17 cellular contexts compared by ENCODE assay signal in genomic region chr5:106894964-106895363, GRCh38.
DNase-seq lines count a peak whose midpoint lies in the region; ATAC-seq and TF ChIP-seq lines count a peak whose summit lies in the region.
"Had no signal": no experiment of that assay in that cellular context is flagged by ENCODE, and none has a peak within 500 bp of the region (broad histone marks: within the 10 kb centered on the region; RNA-seq: fewer than 3 reads in every experiment).

No MANE protein-coding gene starts in this region.

- no peak for TF ChIP-seq CTCF in MCF 10A (IDR thresholded peaks at IDR 0.05; ENCODE audit: unreplicated experiment)
- TF ChIP-seq CTCF in breast epithelium (IDR thresholded peaks at IDR 0.05) = no peak
- no peak for TF ChIP-seq CTCF in upper lobe of right lung (IDR thresholded peaks at IDR 0.05)

- H3K9me3 ChIP-seq in breast epithelium (no peaks in the 10 kb centered on the region), upper lobe of right lung (no peaks in the 10 kb centered on the region)
- H3K9me3 ChIP-seq: ascending aorta had no signal

- DNase-seq in MCF 10A (ENCODE audit: unreplicated experiment) (peak; percentile 53), breast epithelium (ENCODE audit: low spot score in 2 of 2) (no peak), SIG-M5 treated with dmso at 0.1 percent for 504 hours (lab: John Stamatoyannopoulos, UW; ENCODE audit: unreplicated experiment) (peak; percentile 92), fibroblast of peridontal ligament (ENCODE audit: extremely low read depth) (peak; percentile 71), upper lobe of right lung (no peak), HUDEP-2 (lab: John Stamatoyannopoulos, UW; ENCODE audit: unreplicated experiment in 76 of 76) (no peak), Right ventricle myocardium inferior (ENCODE audit: missing footprints) (no peak), dedifferentiated amniotic fluid mesenchymal stem cell (ENCODE audit: extremely low spot score) (no peak)
- DNase-seq: activated CD8-positive, alpha-beta T cell treated with anti-CD3 and anti-CD28 coated beads for 36 hours; CD8-positive, alpha-beta memory T cell; foreskin melanocyte; small intestine; stimulated activated naive CD8-positive, alpha-beta T cell treated with anti-CD3 and anti-CD28 coated beads, Interleukin-15, amount 100 ng/mL, for 72 hours had no signal

- H3K27ac ChIP-seq in breast epithelium (no peak overlapping the region), upper lobe of right lung (no peak overlapping the region)
- H3K27ac ChIP-seq: ascending aorta had no signal

- H3K27me3 Mint-ChIP-seq in MCF 10A (ENCODE audit: insufficient read depth, unreplicated experiment) = no peaks in the 10 kb centered on the region
- H3K27me3 Mint-ChIP-seq: activated CD8-positive, alpha-beta T cell treated with anti-CD3 and anti-CD28 coated beads for 36 hours; activated T-helper 17 cell treated with anti-CD3 and anti-CD28 coated beads, Interleukin-2, amount 50 U/mL, for 72 hours; CD8-positive, alpha-beta memory T cell; memory B cell; stimulated activated naive CD8-positive, alpha-beta T cell treated with anti-CD3 and anti-CD28 coated beads, Interleukin-15, amount 100 ng/mL, for 72 hours had no signal

- CTCF ChIA-PET in MCF 10A (lab: Yijun Ruan, JAX) = interaction anchor here (0.7 to 0.8 kb wide), 2 partner anchors 16 to 46 kb away, joined by 3 to 4 read pairs; no protein-coding TSS in a partner anchor

- H3K27ac Mint-ChIP-seq in MCF 10A (ENCODE audit: low read depth, unreplicated experiment) = no peak overlapping the region
- H3K27ac Mint-ChIP-seq: activated CD8-positive, alpha-beta T cell treated with anti-CD3 and anti-CD28 coated beads for 36 hours; activated T-helper 17 cell treated with anti-CD3 and anti-CD28 coated beads, Interleukin-2, amount 50 U/mL, for 72 hours; CD8-positive, alpha-beta memory T cell; memory B cell; stimulated activated naive CD8-positive, alpha-beta T cell treated with anti-CD3 and anti-CD28 coated beads, Interleukin-15, amount 100 ng/mL, for 72 hours had no signal

- H3K4me3 ChIP-seq in breast epithelium (no peak overlapping the region), upper lobe of right lung (no peak overlapping the region)
- H3K4me3 ChIP-seq: ascending aorta had no signal

- no peaks in the 10 kb centered on the region for H3K27me3 ChIP-seq in breast epithelium
- no peaks in the 10 kb centered on the region for H3K27me3 ChIP-seq in upper lobe of right lung
- H3K27me3 ChIP-seq: ascending aorta had no signal

- intact Hi-C loops in MCF 10A (cut with micrococcal nuclease) = no loop called here
- intact Hi-C loops in breast epithelium (cut with DNase I; ENCODE audit: low total_unique reads) = no loop called here
- intact Hi-C loops in upper lobe of right lung (cut with DNase I) = no loop called here
- intact Hi-C loops in Right ventricle myocardium inferior (cut with DNase I) = no loop called here

- H3K36me3 Mint-ChIP-seq in MCF 10A (ENCODE audit: insufficient read depth, unreplicated experiment) = no peaks in the 10 kb centered on the region
- H3K36me3 Mint-ChIP-seq: CD8-positive, alpha-beta memory T cell; memory B cell had no signal

- no peak overlapping the region for H3K4me3 Mint-ChIP-seq in MCF 10A (ENCODE audit: unreplicated experiment)
- H3K4me3 Mint-ChIP-seq: activated CD8-positive, alpha-beta T cell treated with anti-CD3 and anti-CD28 coated beads for 36 hours; activated T-helper 17 cell treated with anti-CD3 and anti-CD28 coated beads, Interleukin-2, amount 50 U/mL, for 72 hours; CD8-positive, alpha-beta memory T cell; memory B cell; stimulated activated naive CD8-positive, alpha-beta T cell treated with anti-CD3 and anti-CD28 coated beads, Interleukin-15, amount 100 ng/mL, for 72 hours had no signal

- POLR2A ChIA-PET in MCF 10A (lab: Yijun Ruan, JAX) = no interaction called here

- H3K36me3 ChIP-seq in breast epithelium (no peaks in the 10 kb centered on the region), upper lobe of right lung (no peaks in the 10 kb centered on the region)
- H3K36me3 ChIP-seq: ascending aorta had no signal

- H3K9me3 Mint-ChIP-seq in MCF 10A (ENCODE audit: unreplicated experiment) = no peaks in the 10 kb centered on the region
- H3K9me3 Mint-ChIP-seq: activated CD8-positive, alpha-beta T cell treated with anti-CD3 and anti-CD28 coated beads for 36 hours had no signal

- BruUV-seq in MCF 10A (replicated peaks; lab: Mats Ljungman, UMichigan) = no TSS peak

- ATAC-seq in upper lobe of right lung (peak; percentile 75), Right ventricle myocardium inferior (no peak)
- ATAC-seq: activated CD8-positive, alpha-beta T cell treated with anti-CD3 and anti-CD28 coated beads for 36 hours; activated T-helper 17 cell treated with anti-CD3 and anti-CD28 coated beads, Interleukin-2, amount 50 U/mL, for 72 hours; HepG2; stimulated activated naive CD8-positive, alpha-beta T cell treated with anti-CD3 and anti-CD28 coated beads, Interleukin-15, amount 100 ng/mL, for 72 hours had no signal

- TF ChIP-seq POLR2A in breast epithelium (IDR thresholded peaks at IDR 0.05) = no peak

- no peaks in the 10 kb centered on the region for H3K4me1 Mint-ChIP-seq in MCF 10A (ENCODE audit: insufficient read depth, unreplicated experiment)
- H3K4me1 Mint-ChIP-seq: activated T-helper 17 cell treated with anti-CD3 and anti-CD28 coated beads, Interleukin-2, amount 50 U/mL, for 72 hours; CD8-positive, alpha-beta memory T cell; memory B cell; stimulated activated naive CD8-positive, alpha-beta T cell treated with anti-CD3 and anti-CD28 coated beads, Interleukin-15, amount 100 ng/mL, for 72 hours had no signal

- H3K4me1 ChIP-seq in breast epithelium (no peaks in the 10 kb centered on the region), upper lobe of right lung (no peaks in the 10 kb centered on the region)
- H3K4me1 ChIP-seq: ascending aorta had no signal

Comparison
In these comparisons a context has a peak if more than half of its experiments do, and no peak if none do; other contexts are left out.
1. DNase-seq: peak in MCF 10A (single experiment), SIG-M5 treated with dmso at 0.1 percent for 504 hours (single experiment) and fibroblast of peridontal ligament (single experiment); none in breast epithelium (0 of 2), upper lobe of right lung (single experiment), HUDEP-2 (0 of 76), Right ventricle myocardium inferior (single experiment) and dedifferentiated amniotic fluid mesenchymal stem cell (single experiment).